In the genomic region with DNA sequence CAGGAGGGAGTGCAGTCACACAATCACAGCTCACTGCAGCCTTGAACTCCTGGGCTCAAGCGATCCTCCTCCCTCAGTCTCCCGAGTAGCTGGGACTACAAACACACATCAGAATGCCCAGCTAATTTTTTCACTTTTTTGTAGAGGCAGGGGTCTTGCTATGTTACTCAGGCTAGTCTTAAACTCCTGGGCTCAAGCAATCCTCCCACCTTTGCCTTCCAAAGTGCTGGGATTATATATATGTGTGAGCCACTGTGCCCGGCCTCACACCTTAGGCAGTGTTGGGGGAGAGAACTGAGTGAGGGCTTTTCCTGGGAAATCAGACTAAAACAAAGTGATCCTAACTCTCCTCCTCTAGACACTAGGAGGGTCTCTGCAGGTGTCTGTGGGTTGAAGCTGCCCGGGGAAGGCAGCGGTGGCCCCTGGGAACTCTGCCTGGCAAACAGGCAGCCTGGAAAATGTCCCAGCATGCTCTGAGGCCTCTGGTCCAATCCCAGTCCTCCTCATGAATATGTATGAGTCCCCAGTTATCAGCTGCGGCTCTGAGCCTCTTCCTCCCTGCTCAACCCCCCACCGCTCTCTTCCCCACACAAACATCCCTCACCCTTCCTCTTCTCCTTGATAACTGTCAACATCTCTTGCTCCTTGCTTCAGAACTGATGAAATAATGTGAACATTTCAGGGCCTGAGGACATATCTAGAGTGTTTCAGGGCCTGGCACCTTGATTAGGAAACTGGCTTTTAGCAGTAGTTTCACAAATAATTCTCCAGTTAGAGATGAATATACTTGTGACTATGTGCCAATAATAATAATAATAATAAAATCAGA, we compare ENCODE assay signal across 8 cellular contexts. TPM values are rescaled to one million over a fixed set of nuclear protein-coding genes. Genes with fewer than 3 reads are reported as not detected.
DNase-seq lines count a peak whose midpoint lies in the region; TF ChIP-seq lines count a peak whose summit lies in the region.

No MANE protein-coding gene starts in this region.

- H3K27ac ChIP-seq in HUES48 (ENCODE audit: low read depth, low read length) (peak overlapping the region; percentile 89), coronary artery (peak overlapping the region; percentile 31 to 84), liver (ENCODE audit: low read depth in 1 of 2, low read length in 2 of 2) (peak overlapping the region in 1 of 2 donors; percentile 57)

- H3K9me3 ChIP-seq in HUES48 (ENCODE audit: control insufficient read depth, insufficient read depth, low read length), result no peaks in the 10 kb centered on the region
- no peaks in the 10 kb centered on the region for H3K9me3 ChIP-seq in liver (ENCODE audit: control insufficient read depth in 4 of 4, low read length in 3 of 4)

- peak overlapping the region; percentile 73 for H3K27ac Mint-ChIP-seq in Calu3 (ENCODE audit: unreplicated experiment)

- DNase-seq in Calu3 (peak; percentile 41), RPMI7951 (ENCODE audit: low read depth) (peak; percentile 71), coronary artery (ENCODE audit: low spot score) (no peak), superior temporal gyrus (ENCODE audit: extremely low spot score) (peak; percentile 97), T-helper 9 cell (no peak), DMS79 (lab: John Stamatoyannopoulos, UW) (no peak)

- intact Hi-C loops in Calu3 (cut with micrococcal nuclease; ENCODE audit: unreplicated experiment), result loop anchor here (10.0 kb wide), 1 partner anchor 268 kb away; the partner anchor contains the start of gene HECTD4

- CTCF ChIA-PET in Calu3 (lab: Charles Lee), result interaction anchor here (0.6 to 1.5 kb wide), 3 partner anchors 9 to 22 kb away, joined by 3 to 8 read pairs (median 3); partner anchors contain the start of gene TRAFD1

- H3K4me1 Mint-ChIP-seq in Calu3 (ENCODE audit: low read depth, unreplicated experiment), result peaks cover 35% of the 10 kb centered on the region

- WGBS in liver, result 52% methylated on average over 7 of the region's 7 CpGs

- H3K4me3 Mint-ChIP-seq in Calu3 (ENCODE audit: low read depth, unreplicated experiment), result no peak overlapping the region

- H3K36me3 Mint-ChIP-seq in Calu3 (ENCODE audit: insufficient read depth, unreplicated experiment), result peaks cover 14% of the 10 kb centered on the region

- no peak for TF ChIP-seq CTCF in Calu3 (IDR thresholded peaks at IDR 0.05; ENCODE audit: unreplicated experiment)
- no peak for TF ChIP-seq CTCF in coronary artery (IDR thresholded peaks at IDR 0.05)
- TF ChIP-seq CTCF in liver (IDR thresholded peaks at IDR 0.05; ENCODE audit: low read depth, low read length, missing input control), result no peak

- no TSS peak for BruUV-seq in Calu3 (replicated peaks; lab: Mats Ljungman, UMichigan)

- no peaks in the 10 kb centered on the region for H3K27me3 Mint-ChIP-seq in Calu3 (ENCODE audit: unreplicated experiment)

- H3K9ac ChIP-seq in HUES48 (ENCODE audit: low read depth, low read length) (0 out of 2 replicates have a peak overlapping the region, but pooled peaks have one; percentile 18), liver (ENCODE audit: low read depth in 1 of 2, low read length in 2 of 2) (peak overlapping the region in 1 of 2 donors; percentile 36)

- peaks cover 19% of the 10 kb centered on the region for H3K4me1 ChIP-seq in HUES48 (ENCODE audit: control insufficient read depth, insufficient read depth, low read length)
- H3K4me1 ChIP-seq in liver (ENCODE audit: control insufficient read depth in 4 of 4, insufficient read depth in 4 of 4, low read length in 3 of 4), result peaks cover 0 to 3% (median 0%) of the 10 kb centered on the region in 4 donors

- peak overlapping the region; percentile 25; the same call in 1 of the 2 replicates for H3K4me3 ChIP-seq in HUES48 (ENCODE audit: low read depth, low read length)
- H3K4me3 ChIP-seq in coronary artery, result peak overlapping the region; percentile 47
- H3K4me3 ChIP-seq in liver (ENCODE audit: low read depth in 1 of 3, low read length in 3 of 3), result no peak overlapping the region

- no peaks in the 10 kb centered on the region for H3K27me3 ChIP-seq in HUES48 (ENCODE audit: control insufficient read depth, insufficient read depth, low read length)
- H3K27me3 ChIP-seq in liver (ENCODE audit: control insufficient read depth in 4 of 4, insufficient read depth in 4 of 4, low read length in 3 of 4), result no peaks in the 10 kb centered on the region

- H3K9me3 Mint-ChIP-seq in Calu3 (ENCODE audit: low read depth, unreplicated experiment), result no peaks in the 10 kb centered on the region

- no peaks in the 10 kb centered on the region for H3K36me3 ChIP-seq in HUES48 (ENCODE audit: control insufficient read depth, insufficient read depth, low read length)
- H3K36me3 ChIP-seq in liver (ENCODE audit: control insufficient read depth in 4 of 4, insufficient read depth in 3 of 4, low read depth in 1 of 4, low read length in 3 of 4), result no peaks in the 10 kb centered on the region

- no peak for TF ChIP-seq RAD21 in liver (IDR thresholded peaks at IDR 0.05)

TF ChIP-seq in liver, 16 proteins besides CTCF, POLR2A, EP300 and RAD21:
- TF ChIP-seq SP1 (IDR thresholded peaks at IDR 0.05) (peak; percentile 30), EGR1 (IDR thresholded peaks at IDR 0.05; ENCODE audit: low read depth in 2 of 2) (no peak), FOXA1 (IDR thresholded peaks at IDR 0.05) (no peak), GABPA (IDR thresholded peaks at IDR 0.05 in 1 of 2, conservative IDR thresholded peaks at IDR 0.05 in 1 of 2) (no peak)
- TF ChIP-seq, protein P1, sequence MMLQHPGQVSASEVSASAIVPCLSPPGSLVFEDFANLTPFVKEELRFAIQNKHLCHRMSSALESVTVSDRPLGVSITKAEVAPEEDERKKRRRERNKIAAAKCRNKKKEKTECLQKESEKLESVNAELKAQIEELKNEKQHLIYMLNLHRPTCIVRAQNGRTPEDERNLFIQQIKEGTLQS (IDR thresholded peaks at IDR 0.05), result no peak

RNA-seq across cellular contexts. Expression of gene NAA25, which starts 7.9 kb away (rescaled TPM):
- total RNA-seq in Calu3 (2022), result 55.0 and 56.3 TPM in 2 replicates
- 10.7 TPM in 2 replicates for total RNA-seq in RPMI7951 (2014; rRNA removed; shearing (Covaris generic))
- 10 to 100 TPM; 10.2 to 17.7 TPM for total RNA-seq in liver
- polyA plus RNA-seq in liver, result 10 to 100 TPM in 1 of 2 donors, 1 to 10 TPM in 1; 3.1 to 11.3 TPM

RNA-seq across cellular contexts. Expression of gene TRAFD1, which starts 8.9 kb away (rescaled TPM):
- total RNA-seq in Calu3 (2022), result 38.8 and 40.7 TPM in 2 replicates
- total RNA-seq in RPMI7951 (2014; rRNA removed; shearing (Covaris generic)), result 17.5 and 17.9 TPM in 2 replicates
- total RNA-seq in liver, result 10 to 100 TPM; 18.0 to 19.3 TPM
- 1 to 10 TPM; 7.0 to 8.4 TPM for polyA plus RNA-seq in liver

Comparison
In these comparisons a context has a peak if more than half of its experiments do, and no peak if none do; other contexts are left out.
1. DNase-seq: peak in Calu3 (single experiment), RPMI7951 (single experiment) and superior temporal gyrus (single experiment); none in coronary artery (single experiment), T-helper 9 cell (single experiment) and DMS79 (single experiment).
2. H3K4me3 ChIP-seq: peak in HUES48 (single experiment) and coronary artery (single experiment); none in liver (0 of 3).